1 cellular context compared by ENCODE assay signal in the genomic region with DNA sequence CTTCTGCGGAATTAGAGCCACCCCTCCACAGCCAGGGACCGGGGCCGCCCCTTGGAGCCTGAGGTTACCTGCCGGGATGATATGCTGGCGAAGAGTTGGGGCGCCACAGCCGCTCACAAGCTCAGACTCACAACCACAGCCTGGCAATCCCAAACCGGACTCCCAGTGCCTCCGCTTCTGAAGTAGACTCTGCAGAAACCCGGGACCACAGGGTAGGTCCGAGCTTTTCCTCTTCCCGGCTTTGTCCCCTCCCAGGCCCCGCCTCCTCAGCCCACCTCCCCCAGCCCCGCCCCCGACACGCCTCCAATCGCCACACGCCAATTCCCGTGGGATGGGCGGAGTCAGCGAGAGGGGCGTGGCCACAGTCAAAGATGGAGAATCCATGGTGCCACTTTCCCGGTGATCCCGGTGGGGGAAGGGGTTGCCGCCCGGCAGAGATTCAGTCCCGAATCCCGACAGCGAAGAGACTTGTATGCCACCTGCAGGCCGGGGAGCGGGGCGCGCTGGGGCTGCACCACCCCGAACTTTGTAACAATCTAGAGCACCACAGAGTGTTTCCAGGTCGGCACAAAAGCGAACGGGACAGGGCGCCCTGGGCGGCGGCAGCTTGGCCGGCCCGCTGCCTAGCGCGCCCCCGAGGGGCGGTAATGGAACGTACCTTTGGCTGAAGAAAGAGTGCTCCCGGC.
TF ChIP-seq lines count a peak whose summit lies in the region.

A gene (minus strand): TSS at position 201 of the 686 bp plus-strand sequence. CDS start 3,520 bp downstream, outside the sequence.

TF ChIP-seq in HEK293, 187 proteins besides CTCF, POLR2A, EP300 and RAD21 (continued from another document and continues in another):
- TF ChIP-seq, protein P1, sequence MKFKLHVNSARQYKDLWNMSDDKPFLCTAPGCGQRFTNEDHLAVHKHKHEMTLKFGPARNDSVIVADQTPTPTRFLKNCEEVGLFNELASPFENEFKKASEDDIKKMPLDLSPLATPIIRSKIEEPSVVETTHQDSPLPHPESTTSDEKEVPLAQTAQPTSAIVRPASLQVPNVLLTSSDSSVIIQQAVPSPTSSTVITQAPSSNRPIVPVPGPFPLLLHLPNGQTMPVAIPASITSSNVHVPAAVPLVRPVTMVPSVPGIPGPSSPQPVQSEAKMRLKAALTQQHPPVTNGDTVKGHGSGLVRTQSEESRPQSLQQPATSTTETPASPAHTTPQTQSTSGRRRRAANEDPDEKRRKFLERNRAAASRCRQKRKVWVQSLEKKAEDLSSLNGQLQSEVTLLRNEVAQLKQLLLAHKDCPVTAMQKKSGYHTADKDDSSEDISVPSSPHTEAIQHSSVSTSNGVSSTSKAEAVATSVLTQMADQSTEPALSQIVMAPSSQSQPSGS (tag by site-specific recombination; IDR thresholded peaks at IDR 0.05; ENCODE audit: low read depth), result no peak
- TF ChIP-seq ZNF670 (tag by site-specific recombination; IDR thresholded peaks at IDR 0.05; ENCODE audit: low read depth) (no peak), GLIS1 (tag by site-specific recombination; IDR thresholded peaks at IDR 0.05) (no peak), GLIS2 (tag by site-specific recombination; IDR thresholded peaks at IDR 0.05) (peak; percentile 71), ZNF530 (tag by site-specific recombination; IDR thresholded peaks at IDR 0.05; ENCODE audit: low read depth) (no peak), KLF8 (tag by site-specific recombination; IDR thresholded peaks at IDR 0.05) (peak; percentile 73; the same call in 1 of the 2 replicates), SALL2 (tag by site-specific recombination; IDR thresholded peaks at IDR 0.05; ENCODE audit: borderline replicate concordance) (no peak), GLI2 (tag by site-specific recombination; IDR thresholded peaks at IDR 0.05; ENCODE audit: borderline replicate concordance, low read depth) (no peak), ZNF416 (tag by site-specific recombination; IDR thresholded peaks at IDR 0.05) (no peak), ZBTB20 (tag by site-specific recombination; IDR thresholded peaks at IDR 0.05) (peak; percentile 82), ZNF629 (tag by site-specific recombination; IDR thresholded peaks at IDR 0.05) (no peak), ZNF571 (tag by site-specific recombination; IDR thresholded peaks at IDR 0.05) (no peak), ZBTB17 (tag by site-specific recombination; IDR thresholded peaks at IDR 0.05) (no peak; the same call in 1 of the 2 replicates), ZXDB (tag by site-specific recombination; IDR thresholded peaks at IDR 0.05) (peak; percentile 47; the same call in 1 of the 2 replicates), ZNF791 (tag by site-specific recombination; IDR thresholded peaks at IDR 0.05) (no peak), ZNF157 (tag by site-specific recombination; IDR thresholded peaks at IDR 0.05) (no peak), KLF10 (tag by site-specific recombination; IDR thresholded peaks at IDR 0.05) (peak; percentile 94), ZNF391 (tag by site-specific recombination; IDR thresholded peaks at IDR 0.05; ENCODE audit: borderline replicate concordance, low read depth) (no peak), ZNF701 (tag by site-specific recombination; IDR thresholded peaks at IDR 0.05) (no peak), ZFP3 (tag by site-specific recombination; IDR thresholded peaks at IDR 0.05; ENCODE audit: low read depth) (no peak), ZNF121 (tag by site-specific recombination; IDR thresholded peaks at IDR 0.05) (no peak), WT1 (tag by site-specific recombination; IDR thresholded peaks at IDR 0.05) (no peak), ZNF747 (tag by site-specific recombination; IDR thresholded peaks at IDR 0.05) (no peak), SP3 (tag by site-specific recombination; IDR thresholded peaks at IDR 0.05) (peak; percentile 86), ZNF558 (tag by site-specific recombination; IDR thresholded peaks at IDR 0.05) (no peak), ZNF776 (tag by site-specific recombination; IDR thresholded peaks at IDR 0.05; ENCODE audit: borderline replicate concordance) (no peak), ZBTB1 (tag by site-specific recombination; IDR thresholded peaks at IDR 0.05) (no peak), ZNF146 (tag by site-specific recombination; IDR thresholded peaks at IDR 0.05) (no peak), EGR2 (tag by site-specific recombination; IDR thresholded peaks at IDR 0.05; ENCODE audit: low read depth) (no peak), ZNF768 (tag by site-specific recombination; IDR thresholded peaks at IDR 0.05) (no peak), ZNF221 (tag by site-specific recombination; IDR thresholded peaks at IDR 0.05; ENCODE audit: borderline replicate concordance) (no peak), FEZF1 (tag by site-specific recombination; IDR thresholded peaks at IDR 0.05) (no peak)
- TF ChIP-seq, protein P2, sequence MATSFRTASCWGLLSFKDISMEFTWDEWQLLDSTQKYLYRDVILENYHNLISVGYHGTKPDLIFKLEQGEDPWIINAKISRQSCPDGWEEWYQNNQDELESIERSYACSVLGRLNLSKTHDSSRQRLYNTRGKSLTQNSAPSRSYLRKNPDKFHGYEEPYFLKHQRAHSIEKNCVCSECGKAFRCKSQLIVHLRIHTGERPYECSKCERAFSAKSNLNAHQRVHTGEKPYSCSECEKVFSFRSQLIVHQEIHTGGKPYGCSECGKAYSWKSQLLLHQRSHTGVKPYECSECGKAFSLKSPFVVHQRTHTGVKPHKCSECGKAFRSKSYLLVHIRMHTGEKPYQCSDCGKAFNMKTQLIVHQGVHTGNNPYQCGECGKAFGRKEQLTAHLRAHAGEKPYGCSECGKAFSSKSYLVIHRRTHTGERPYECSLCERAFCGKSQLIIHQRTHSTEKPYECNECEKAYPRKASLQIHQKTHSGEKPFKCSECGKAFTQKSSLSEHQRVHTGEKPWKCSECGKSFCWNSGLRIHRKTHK (tag by site-specific recombination; IDR thresholded peaks at IDR 0.05), result no peak
- TF ChIP-seq, protein P3, sequence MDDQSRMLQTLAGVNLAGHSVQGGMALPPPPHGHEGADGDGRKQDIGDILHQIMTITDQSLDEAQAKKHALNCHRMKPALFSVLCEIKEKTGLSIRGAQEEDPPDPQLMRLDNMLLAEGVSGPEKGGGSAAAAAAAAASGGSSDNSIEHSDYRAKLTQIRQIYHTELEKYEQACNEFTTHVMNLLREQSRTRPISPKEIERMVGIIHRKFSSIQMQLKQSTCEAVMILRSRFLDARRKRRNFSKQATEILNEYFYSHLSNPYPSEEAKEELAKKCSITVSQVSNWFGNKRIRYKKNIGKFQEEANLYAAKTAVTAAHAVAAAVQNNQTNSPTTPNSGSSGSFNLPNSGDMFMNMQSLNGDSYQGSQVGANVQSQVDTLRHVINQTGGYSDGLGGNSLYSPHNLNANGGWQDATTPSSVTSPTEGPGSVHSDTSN (CRISPR knock-in tag; IDR thresholded peaks at IDR 0.05), result no peak
- TF ChIP-seq, protein P4, sequence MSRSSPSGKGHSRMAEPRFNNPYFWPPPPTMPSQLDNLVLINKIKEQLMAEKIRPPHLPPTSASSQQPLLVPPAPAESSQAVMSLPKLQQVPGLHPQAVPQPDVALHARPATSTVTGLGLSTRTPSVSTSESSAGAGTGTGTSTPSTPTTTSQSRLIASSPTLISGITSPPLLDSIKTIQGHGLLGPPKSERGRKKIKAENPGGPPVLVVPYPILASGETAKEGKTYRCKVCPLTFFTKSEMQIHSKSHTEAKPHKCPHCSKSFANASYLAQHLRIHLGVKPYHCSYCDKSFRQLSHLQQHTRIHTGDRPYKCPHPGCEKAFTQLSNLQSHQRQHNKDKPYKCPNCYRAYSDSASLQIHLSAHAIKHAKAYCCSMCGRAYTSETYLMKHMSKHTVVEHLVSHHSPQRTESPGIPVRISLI (tag by site-specific recombination; IDR thresholded peaks at IDR 0.05), result no peak
- TF ChIP-seq, protein P5, sequence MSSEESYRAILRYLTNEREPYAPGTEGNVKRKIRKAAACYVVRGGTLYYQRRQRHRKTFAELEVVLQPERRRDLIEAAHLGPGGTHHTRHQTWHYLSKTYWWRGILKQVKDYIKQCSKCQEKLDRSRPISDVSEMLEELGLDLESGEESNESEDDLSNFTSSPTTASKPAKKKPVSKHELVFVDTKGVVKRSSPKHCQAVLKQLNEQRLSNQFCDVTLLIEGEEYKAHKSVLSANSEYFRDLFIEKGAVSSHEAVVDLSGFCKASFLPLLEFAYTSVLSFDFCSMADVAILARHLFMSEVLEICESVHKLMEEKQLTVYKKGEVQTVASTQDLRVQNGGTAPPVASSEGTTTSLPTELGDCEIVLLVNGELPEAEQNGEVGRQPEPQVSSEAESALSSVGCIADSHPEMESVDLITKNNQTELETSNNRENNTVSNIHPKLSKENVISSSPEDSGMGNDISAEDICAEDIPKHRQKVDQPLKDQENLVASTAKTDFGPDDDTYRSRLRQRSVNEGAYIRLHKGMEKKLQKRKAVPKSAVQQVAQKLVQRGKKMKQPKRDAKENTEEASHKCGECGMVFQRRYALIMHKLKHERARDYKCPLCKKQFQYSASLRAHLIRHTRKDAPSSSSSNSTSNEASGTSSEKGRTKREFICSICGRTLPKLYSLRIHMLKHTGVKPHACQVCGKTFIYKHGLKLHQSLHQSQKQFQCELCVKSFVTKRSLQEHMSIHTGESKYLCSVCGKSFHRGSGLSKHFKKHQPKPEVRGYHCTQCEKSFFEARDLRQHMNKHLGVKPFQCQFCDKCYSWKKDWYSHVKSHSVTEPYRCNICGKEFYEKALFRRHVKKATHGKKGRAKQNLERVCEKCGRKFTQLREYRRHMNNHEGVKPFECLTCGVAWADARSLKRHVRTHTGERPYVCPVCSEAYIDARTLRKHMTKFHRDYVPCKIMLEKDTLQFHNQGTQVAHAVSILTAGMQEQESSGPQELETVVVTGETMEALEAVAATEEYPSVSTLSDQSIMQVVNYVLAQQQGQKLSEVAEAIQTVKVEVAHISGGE (tag by site-specific recombination; conservative IDR thresholded peaks at IDR 0.05; ENCODE audit: low read depth), result peak; percentile 88
- TF ChIP-seq, protein P6, sequence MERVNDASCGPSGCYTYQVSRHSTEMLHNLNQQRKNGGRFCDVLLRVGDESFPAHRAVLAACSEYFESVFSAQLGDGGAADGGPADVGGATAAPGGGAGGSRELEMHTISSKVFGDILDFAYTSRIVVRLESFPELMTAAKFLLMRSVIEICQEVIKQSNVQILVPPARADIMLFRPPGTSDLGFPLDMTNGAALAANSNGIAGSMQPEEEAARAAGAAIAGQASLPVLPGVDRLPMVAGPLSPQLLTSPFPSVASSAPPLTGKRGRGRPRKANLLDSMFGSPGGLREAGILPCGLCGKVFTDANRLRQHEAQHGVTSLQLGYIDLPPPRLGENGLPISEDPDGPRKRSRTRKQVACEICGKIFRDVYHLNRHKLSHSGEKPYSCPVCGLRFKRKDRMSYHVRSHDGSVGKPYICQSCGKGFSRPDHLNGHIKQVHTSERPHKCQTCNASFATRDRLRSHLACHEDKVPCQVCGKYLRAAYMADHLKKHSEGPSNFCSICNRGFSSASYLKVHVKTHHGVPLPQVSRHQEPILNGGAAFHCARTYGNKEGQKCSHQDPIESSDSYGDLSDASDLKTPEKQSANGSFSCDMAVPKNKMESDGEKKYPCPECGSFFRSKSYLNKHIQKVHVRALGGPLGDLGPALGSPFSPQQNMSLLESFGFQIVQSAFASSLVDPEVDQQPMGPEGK (tag by site-specific recombination; IDR thresholded peaks at IDR 0.05), result peak; percentile 77
- TF ChIP-seq, protein P7, sequence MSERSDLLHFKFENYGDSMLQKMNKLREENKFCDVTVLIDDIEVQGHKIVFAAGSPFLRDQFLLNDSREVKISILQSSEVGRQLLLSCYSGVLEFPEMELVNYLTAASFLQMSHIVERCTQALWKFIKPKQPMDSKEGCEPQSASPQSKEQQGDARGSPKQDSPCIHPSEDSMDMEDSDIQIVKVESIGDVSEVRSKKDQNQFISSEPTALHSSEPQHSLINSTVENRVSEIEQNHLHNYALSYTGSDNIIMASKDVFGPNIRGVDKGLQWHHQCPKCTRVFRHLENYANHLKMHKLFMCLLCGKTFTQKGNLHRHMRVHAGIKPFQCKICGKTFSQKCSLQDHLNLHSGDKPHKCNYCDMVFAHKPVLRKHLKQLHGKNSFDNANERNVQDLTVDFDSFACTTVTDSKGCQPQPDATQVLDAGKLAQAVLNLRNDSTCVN (tag by site-specific recombination; optimal IDR thresholded peaks at IDR 0.05), result peak; percentile 74
- TF ChIP-seq, protein P8, sequence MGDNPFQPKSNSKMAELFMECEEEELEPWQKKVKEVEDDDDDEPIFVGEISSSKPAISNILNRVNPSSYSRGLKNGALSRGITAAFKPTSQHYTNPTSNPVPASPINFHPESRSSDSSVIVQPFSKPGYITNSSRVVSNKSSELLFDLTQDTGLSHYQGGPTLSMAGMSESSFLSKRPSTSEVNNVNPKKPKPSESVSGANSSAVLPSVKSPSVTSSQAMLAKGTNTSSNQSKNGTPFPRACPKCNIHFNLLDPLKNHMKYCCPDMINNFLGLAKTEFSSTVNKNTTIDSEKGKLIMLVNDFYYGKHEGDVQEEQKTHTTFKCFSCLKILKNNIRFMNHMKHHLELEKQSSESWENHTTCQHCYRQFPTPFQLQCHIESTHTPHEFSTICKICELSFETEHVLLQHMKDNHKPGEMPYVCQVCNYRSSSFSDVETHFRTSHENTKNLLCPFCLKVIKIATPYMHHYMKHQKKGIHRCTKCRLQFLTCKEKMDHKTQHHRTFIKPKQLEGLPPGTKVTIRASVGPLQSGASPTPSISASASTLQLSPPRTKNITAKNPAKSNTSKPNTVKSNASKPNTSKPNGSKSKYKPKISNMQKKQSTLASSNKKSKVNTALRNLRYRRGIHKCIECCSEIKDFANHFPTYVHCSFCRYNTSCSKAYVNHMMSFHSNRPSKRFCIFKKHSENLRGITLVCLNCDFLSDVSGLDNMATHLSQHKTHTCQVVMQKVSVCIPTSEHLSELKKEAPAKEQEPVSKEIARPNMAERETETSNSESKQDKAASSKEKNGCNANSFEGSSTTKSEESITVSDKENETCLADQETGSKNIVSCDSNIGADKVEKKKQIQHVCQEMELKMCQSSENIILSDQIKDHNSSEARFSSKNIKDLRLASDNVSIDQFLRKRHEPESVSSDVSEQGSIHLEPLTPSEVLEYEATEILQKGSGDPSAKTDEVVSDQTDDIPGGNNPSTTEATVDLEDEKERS (tag by site-specific recombination; IDR thresholded peaks at IDR 0.05), result no peak
- TF ChIP-seq, protein P9, sequence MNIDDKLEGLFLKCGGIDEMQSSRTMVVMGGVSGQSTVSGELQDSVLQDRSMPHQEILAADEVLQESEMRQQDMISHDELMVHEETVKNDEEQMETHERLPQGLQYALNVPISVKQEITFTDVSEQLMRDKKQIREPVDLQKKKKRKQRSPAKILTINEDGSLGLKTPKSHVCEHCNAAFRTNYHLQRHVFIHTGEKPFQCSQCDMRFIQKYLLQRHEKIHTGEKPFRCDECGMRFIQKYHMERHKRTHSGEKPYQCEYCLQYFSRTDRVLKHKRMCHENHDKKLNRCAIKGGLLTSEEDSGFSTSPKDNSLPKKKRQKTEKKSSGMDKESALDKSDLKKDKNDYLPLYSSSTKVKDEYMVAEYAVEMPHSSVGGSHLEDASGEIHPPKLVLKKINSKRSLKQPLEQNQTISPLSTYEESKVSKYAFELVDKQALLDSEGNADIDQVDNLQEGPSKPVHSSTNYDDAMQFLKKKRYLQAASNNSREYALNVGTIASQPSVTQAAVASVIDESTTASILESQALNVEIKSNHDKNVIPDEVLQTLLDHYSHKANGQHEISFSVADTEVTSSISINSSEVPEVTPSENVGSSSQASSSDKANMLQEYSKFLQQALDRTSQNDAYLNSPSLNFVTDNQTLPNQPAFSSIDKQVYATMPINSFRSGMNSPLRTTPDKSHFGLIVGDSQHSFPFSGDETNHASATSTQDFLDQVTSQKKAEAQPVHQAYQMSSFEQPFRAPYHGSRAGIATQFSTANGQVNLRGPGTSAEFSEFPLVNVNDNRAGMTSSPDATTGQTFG (tag by site-specific recombination; IDR thresholded peaks at IDR 0.05; ENCODE audit: borderline replicate concordance), result no peak
